Comparison of ENCODE assay signal across 1 cellular context in the genomic region with DNA sequence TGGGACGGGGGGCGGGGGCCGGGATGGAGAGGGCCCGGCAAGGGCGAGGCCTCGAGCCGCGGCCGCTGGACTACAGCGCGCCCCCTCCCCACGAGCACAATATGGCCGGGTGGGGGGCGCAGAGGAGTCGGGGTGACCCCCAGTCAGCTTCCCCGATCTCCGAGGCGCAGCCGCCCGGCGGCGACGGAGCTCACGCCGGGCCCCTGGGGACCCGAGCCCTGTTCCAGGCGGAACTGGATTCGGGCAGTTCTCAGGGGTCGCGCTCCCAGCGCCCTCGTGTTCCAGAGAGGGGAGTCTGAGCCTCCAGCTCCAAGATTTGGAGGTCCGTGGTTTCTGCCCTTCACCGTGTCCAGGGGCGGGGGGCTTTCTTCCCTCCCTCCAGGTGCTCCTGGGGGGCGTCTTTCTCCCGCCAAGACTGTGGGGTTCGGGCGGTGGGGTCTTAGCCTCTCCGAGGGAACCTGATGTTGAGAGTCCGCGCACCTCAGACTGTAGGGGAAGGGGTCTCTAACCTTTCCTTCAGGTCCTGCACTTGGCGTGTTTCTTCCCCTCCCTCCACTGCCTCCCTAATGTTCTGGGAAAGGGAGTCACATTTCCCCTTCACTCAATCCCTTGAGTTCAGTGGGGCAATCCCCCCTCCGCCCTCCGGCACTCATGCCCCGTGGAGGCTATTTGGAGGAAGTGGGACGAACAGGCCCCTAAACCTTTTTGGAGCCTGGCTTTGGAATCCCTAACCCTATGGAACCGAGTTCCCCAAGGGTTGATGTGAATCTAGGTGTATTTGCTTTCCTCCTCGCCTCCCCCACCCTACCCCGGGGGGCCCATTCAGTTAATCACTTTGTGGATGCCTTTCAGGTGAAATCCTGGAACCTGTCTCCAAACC.
TF ChIP-seq lines count a peak whose summit lies in the region.

No MANE protein-coding gene starts in this region.

TF ChIP-seq in HepG2, 621 proteins besides CTCF, POLR2A, EP300 and RAD21 (continues in another document):
- TF ChIP-seq FOXJ3 (CRISPR knock-in tag; IDR thresholded peaks at IDR 0.05; ENCODE audit: borderline replicate concordance) (no peak), ZSCAN30 (CRISPR knock-in tag; IDR thresholded peaks at IDR 0.05) (no peak), HCFC1 (IDR thresholded peaks at IDR 0.05; ENCODE audit: low read depth, low read length) (no peak), ZFAT (CRISPR knock-in tag; conservative IDR thresholded peaks at IDR 0.05) (no peak), FLYWCH1 (CRISPR knock-in tag; IDR thresholded peaks at IDR 0.05) (0 out of 2 replicates have a peak, but pooled peaks have one; percentile 81), JUNB (CRISPR knock-in tag; IDR thresholded peaks at IDR 0.05; ENCODE audit: borderline replicate concordance) (no peak), FIP1L1 (IDR thresholded peaks at IDR 0.05; ENCODE audit: borderline replicate concordance, insufficient read depth, low read depth, low read length) (no peak), NFE2L1 (CRISPR knock-in tag; IDR thresholded peaks at IDR 0.05; ENCODE audit: borderline replicate concordance) (no peak), SSRP1 (CRISPR knock-in tag; IDR thresholded peaks at IDR 0.05) (no peak), WIZ (CRISPR knock-in tag; IDR thresholded peaks at IDR 0.05) (no peak), SNRNP70 (IDR thresholded peaks at IDR 0.05; ENCODE audit: low read depth, low read length) (no peak), ARHGAP35 (CRISPR knock-in tag; IDR thresholded peaks at IDR 0.05; ENCODE audit: borderline replicate concordance) (no peak), EHMT2 (IDR thresholded peaks at IDR 0.05; ENCODE audit: borderline replicate concordance, low read depth, low read length) (no peak), GABPB1 (CRISPR knock-in tag; IDR thresholded peaks at IDR 0.05) (no peak), MBD4 (IDR thresholded peaks at IDR 0.05; ENCODE audit: borderline replicate concordance, low read length) (no peak), PAWR (CRISPR knock-in tag; IDR thresholded peaks at IDR 0.05; ENCODE audit: borderline replicate concordance) (no peak), HOXA5 (CRISPR knock-in tag; IDR thresholded peaks at IDR 0.05) (no peak), ZNF605 (CRISPR knock-in tag; IDR thresholded peaks at IDR 0.05) (no peak), SP4 (CRISPR knock-in tag; IDR thresholded peaks at IDR 0.05) (no peak), ASH2L (IDR thresholded peaks at IDR 0.05; ENCODE audit: insufficient read length, low read depth, low read length) (peak; percentile 42), ZNF431 (CRISPR knock-in tag; IDR thresholded peaks at IDR 0.05; ENCODE audit: borderline replicate concordance, low read depth) (no peak), NFIB (CRISPR knock-in tag; IDR thresholded peaks at IDR 0.05; ENCODE audit: borderline replicate concordance) (no peak), KDM5B (CRISPR knock-in tag; IDR thresholded peaks at IDR 0.05; ENCODE audit: borderline replicate concordance) (0 out of 2 replicates have a peak, but pooled peaks have one; percentile 38), SRSF1 (optimal IDR thresholded peaks at IDR 0.05; ENCODE audit: low read depth, low read length) (no peak), KLF13 (CRISPR knock-in tag; IDR thresholded peaks at IDR 0.05) (0 out of 2 replicates have a peak, but pooled peaks have one; percentile 27)
- TF ChIP-seq, protein P1, sequence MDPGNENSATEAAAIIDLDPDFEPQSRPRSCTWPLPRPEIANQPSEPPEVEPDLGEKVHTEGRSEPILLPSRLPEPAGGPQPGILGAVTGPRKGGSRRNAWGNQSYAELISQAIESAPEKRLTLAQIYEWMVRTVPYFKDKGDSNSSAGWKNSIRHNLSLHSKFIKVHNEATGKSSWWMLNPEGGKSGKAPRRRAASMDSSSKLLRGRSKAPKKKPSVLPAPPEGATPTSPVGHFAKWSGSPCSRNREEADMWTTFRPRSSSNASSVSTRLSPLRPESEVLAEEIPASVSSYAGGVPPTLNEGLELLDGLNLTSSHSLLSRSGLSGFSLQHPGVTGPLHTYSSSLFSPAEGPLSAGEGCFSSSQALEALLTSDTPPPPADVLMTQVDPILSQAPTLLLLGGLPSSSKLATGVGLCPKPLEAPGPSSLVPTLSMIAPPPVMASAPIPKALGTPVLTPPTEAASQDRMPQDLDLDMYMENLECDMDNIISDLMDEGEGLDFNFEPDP (CRISPR knock-in tag; conservative IDR thresholded peaks at IDR 0.05) = 0 out of 2 replicates have a peak, but pooled peaks have one; percentile 54
- TF ChIP-seq, protein P2, sequence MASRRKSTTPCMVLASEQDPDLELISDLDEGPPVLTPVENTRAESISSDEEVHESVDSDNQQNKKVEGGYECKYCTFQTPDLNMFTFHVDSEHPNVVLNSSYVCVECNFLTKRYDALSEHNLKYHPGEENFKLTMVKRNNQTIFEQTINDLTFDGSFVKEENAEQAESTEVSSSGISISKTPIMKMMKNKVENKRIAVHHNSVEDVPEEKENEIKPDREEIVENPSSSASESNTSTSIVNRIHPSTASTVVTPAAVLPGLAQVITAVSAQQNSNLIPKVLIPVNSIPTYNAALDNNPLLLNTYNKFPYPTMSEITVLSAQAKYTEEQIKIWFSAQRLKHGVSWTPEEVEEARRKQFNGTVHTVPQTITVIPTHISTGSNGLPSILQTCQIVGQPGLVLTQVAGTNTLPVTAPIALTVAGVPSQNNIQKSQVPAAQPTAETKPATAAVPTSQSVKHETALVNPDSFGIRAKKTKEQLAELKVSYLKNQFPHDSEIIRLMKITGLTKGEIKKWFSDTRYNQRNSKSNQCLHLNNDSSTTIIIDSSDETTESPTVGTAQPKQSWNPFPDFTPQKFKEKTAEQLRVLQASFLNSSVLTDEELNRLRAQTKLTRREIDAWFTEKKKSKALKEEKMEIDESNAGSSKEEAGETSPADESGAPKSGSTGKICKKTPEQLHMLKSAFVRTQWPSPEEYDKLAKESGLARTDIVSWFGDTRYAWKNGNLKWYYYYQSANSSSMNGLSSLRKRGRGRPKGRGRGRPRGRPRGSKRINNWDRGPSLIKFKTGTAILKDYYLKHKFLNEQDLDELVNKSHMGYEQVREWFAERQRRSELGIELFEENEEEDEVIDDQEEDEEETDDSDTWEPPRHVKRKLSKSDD (CRISPR knock-in tag; IDR thresholded peaks at IDR 0.05; ENCODE audit: low read depth) = no peak
- TF ChIP-seq, protein P3, sequence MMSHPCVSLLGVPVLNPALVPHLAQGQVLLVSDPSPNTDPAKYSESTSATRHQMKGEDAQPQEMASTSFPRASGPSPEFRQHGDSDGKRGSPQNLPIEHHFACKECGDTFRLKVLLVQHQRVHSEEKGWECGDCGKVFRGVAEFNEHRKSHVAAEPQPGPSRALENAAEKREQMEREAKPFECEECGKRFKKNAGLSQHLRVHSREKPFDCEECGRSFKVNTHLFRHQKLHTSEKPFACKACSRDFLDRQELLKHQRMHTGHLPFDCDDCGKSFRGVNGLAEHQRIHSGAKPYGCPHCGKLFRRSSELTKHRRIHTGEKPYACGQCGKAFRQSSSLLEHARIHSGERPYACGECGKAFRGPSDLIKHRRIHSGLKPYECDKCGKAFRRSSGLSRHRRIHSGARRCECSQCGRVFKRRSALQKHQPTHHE (CRISPR knock-in tag; IDR thresholded peaks at IDR 0.05; ENCODE audit: borderline replicate concordance) = no peak
- TF ChIP-seq, protein P4, sequence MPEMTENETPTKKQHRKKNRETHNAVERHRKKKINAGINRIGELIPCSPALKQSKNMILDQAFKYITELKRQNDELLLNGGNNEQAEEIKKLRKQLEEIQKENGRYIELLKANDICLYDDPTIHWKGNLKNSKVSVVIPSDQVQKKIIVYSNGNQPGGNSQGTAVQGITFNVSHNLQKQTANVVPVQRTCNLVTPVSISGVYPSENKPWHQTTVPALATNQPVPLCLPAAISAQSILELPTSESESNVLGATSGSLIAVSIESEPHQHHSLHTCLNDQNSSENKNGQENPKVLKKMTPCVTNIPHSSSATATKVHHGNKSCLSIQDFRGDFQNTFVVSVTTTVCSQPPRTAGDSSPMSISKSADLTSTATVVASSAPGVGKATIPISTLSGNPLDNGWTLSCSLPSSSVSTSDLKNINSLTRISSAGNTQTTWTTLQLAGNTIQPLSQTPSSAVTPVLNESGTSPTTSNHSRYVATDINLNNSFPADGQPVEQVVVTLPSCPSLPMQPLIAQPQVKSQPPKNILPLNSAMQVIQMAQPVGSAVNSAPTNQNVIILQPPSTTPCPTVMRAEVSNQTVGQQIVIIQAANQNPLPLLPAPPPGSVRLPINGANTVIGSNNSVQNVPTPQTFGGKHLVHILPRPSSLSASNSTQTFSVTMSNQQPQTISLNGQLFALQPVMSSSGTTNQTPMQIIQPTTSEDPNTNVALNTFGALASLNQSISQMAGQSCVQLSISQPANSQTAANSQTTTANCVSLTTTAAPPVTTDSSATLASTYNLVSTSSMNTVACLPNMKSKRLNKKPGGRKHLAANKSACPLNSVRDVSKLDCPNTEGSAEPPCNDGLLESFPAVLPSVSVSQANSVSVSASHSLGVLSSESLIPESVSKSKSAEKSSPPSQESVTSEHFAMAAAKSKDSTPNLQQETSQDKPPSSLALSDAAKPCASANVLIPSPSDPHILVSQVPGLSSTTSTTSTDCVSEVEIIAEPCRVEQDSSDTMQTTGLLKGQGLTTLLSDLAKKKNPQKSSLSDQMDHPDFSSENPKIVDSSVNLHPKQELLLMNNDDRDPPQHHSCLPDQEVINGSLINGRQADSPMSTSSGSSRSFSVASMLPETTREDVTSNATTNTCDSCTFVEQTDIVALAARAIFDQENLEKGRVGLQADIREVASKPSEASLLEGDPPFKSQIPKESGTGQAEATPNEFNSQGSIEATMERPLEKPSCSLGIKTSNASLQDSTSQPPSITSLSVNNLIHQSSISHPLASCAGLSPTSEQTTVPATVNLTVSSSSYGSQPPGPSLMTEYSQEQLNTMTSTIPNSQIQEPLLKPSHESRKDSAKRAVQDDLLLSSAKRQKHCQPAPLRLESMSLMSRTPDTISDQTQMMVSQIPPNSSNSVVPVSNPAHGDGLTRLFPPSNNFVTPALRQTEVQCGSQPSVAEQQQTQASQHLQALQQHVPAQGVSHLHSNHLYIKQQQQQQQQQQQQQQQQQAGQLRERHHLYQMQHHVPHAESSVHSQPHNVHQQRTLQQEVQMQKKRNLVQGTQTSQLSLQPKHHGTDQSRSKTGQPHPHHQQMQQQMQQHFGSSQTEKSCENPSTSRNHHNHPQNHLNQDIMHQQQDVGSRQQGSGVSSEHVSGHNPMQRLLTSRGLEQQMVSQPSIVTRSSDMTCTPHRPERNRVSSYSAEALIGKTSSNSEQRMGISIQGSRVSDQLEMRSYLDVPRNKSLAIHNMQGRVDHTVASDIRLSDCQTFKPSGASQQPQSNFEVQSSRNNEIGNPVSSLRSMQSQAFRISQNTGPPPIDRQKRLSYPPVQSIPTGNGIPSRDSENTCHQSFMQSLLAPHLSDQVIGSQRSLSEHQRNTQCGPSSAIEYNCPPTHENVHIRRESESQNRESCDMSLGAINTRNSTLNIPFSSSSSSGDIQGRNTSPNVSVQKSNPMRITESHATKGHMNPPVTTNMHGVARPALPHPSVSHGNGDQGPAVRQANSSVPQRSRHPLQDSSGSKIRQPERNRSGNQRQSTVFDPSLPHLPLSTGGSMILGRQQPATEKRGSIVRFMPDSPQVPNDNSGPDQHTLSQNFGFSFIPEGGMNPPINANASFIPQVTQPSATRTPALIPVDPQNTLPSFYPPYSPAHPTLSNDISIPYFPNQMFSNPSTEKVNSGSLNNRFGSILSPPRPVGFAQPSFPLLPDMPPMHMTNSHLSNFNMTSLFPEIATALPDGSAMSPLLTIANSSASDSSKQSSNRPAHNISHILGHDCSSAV (CRISPR knock-in tag; IDR thresholded peaks at IDR 0.05; ENCODE audit: borderline replicate concordance) = no peak
- TF ChIP-seq, protein P5, sequence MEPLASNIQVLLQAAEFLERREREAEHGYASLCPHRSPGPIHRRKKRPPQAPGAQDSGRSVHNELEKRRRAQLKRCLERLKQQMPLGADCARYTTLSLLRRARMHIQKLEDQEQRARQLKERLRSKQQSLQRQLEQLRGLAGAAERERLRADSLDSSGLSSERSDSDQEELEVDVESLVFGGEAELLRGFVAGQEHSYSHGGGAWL (CRISPR knock-in tag; IDR thresholded peaks at IDR 0.05) = 0 out of 2 replicates have a peak, but pooled peaks have one; percentile 24
- TF ChIP-seq, protein P6, sequence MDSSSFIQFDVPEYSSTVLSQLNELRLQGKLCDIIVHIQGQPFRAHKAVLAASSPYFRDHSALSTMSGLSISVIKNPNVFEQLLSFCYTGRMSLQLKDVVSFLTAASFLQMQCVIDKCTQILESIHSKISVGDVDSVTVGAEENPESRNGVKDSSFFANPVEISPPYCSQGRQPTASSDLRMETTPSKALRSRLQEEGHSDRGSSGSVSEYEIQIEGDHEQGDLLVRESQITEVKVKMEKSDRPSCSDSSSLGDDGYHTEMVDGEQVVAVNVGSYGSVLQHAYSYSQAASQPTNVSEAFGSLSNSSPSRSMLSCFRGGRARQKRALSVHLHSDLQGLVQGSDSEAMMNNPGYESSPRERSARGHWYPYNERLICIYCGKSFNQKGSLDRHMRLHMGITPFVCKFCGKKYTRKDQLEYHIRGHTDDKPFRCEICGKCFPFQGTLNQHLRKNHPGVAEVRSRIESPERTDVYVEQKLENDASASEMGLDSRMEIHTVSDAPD (CRISPR knock-in tag; IDR thresholded peaks at IDR 0.05) = no peak
- TF ChIP-seq, protein P7, sequence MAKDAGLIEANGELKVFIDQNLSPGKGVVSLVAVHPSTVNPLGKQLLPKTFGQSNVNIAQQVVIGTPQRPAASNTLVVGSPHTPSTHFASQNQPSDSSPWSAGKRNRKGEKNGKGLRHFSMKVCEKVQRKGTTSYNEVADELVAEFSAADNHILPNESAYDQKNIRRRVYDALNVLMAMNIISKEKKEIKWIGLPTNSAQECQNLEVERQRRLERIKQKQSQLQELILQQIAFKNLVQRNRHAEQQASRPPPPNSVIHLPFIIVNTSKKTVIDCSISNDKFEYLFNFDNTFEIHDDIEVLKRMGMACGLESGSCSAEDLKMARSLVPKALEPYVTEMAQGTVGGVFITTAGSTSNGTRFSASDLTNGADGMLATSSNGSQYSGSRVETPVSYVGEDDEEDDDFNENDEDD (CRISPR knock-in tag; IDR thresholded peaks at IDR 0.05; ENCODE audit: borderline replicate concordance) = no peak
